In the genomic region with DNA sequence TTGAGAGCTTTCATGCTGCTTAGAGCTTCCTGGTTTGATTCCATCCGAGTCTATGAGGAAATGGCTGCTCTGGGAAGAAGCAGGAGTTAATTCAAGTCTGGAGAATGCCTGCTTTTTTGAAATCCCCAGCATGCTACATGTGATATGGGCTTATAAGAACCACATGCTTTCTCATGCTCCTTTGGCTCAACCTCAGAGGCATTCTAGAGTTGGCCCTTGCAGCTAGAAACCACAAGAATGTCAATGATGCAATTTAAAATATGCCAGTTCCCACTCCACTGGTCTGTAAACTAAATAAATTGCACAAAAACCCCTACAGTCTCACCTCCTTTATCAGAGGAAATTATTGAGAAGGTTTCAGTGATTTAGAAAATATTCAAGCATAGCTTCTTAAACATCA, we compare ENCODE assay signal across 9 cellular contexts.
DNase-seq lines count a peak whose midpoint lies in the region; ATAC-seq, FAIRE-seq and TF ChIP-seq lines count a peak whose summit lies in the region.
"Had no signal": no experiment of that assay in that cellular context is flagged by ENCODE, and none has a peak within 500 bp of the region (broad histone marks: within the 10 kb centered on the region; RNA-seq: fewer than 3 reads in every experiment).

No MANE protein-coding gene starts in this region.

- no peak for TF ChIP-seq CTCF in epithelial cell of esophagus (IDR thresholded peaks at IDR 0.05; ENCODE audit: insufficient read depth, low read depth, low read length, missing control alignments)
- no peak for TF ChIP-seq CTCF in gastrocnemius medialis (IDR thresholded peaks at IDR 0.05 in 4 of 5, conservative IDR thresholded peaks at IDR 0.05 in 1 of 5)

- in situ Hi-C loops in gastrocnemius medialis (cut with MboI; ENCODE audit: low sequenced_read_pairs in 4 of 4), result loop anchor here (5.0 to 25.0 kb wide), 5 partner anchors 350 to 675 kb away; no protein-coding TSS in a partner anchor

- ATAC-seq in gastrocnemius medialis (peak; percentile 74 to 78), GM21390 (IDR thresholded peaks at IDR 0.05; ENCODE audit: unreplicated experiment) (no peak)

- no peak overlapping the region for H3K27ac ChIP-seq in gastrocnemius medialis

- FAIRE-seq in GM18507 (lab: Jason Lieb, UNC), result peak; percentile 58

- DNase-seq in GM18507 (ENCODE audit: extremely low spot score, insufficient read length, low read depth), result no peak
- DNase-seq in NCI-H69 (lab: John Stamatoyannopoulos, UW), result peak; percentile 46
- peak; percentile 81 for DNase-seq in epithelial cell of esophagus (ENCODE audit: low read depth)
- peak; percentile 7 to 25 for DNase-seq in gastrocnemius medialis
- DNase-seq in mesenteric fat pad (ENCODE audit: low spot score), result no peak
- DNase-seq in NCI-H187 treated with DMSO at 0.1 percent for 48 hours (lab: John Stamatoyannopoulos, UW), result no peak
- DNase-seq in D341Med (ENCODE audit: low spot score), result no peak
- DNase-seq: naive B cell had no signal

- H3K4me1 ChIP-seq in gastrocnemius medialis, result peaks cover 0 to 3% of the 10 kb centered on the region in 2 donors

- H3K4me3 ChIP-seq in epithelial cell of esophagus (ENCODE audit: low read length), result no peak overlapping the region
- no peak overlapping the region for H3K4me3 ChIP-seq in gastrocnemius medialis

- no peaks in the 10 kb centered on the region for H3K27me3 ChIP-seq in gastrocnemius medialis

- intact Hi-C loops in gastrocnemius medialis (cut with DNase I; ENCODE audit: low total_unique reads), result no loop called here

- no peaks in the 10 kb centered on the region for H3K9me3 ChIP-seq in gastrocnemius medialis

- TF ChIP-seq POLR2A in gastrocnemius medialis (IDR thresholded peaks at IDR 0.05), result no peak

- no peaks in the 10 kb centered on the region for H3K36me3 ChIP-seq in gastrocnemius medialis

Comparison
In these comparisons a context has a peak if more than half of its experiments do, and no peak if none do; other contexts are left out.
1. DNase-seq: peak in NCI-H69 (single experiment), epithelial cell of esophagus (single experiment) and gastrocnemius medialis (2 of 2); none in GM18507 (single experiment), mesenteric fat pad (single experiment), NCI-H187 treated with DMSO at 0.1 percent for 48 hours (single experiment) and D341Med (single experiment).